8 cellular contexts compared by ENCODE assay signal in genomic region chr16:10579965-10580918, GRCh38. TPM values are rescaled to one million over a fixed set of nuclear protein-coding genes. Genes with fewer than 3 reads are reported as not detected.
DNase-seq lines count a peak whose midpoint lies in the region; ATAC-seq and TF ChIP-seq lines count a peak whose summit lies in the region.

EMP2 (minus strand) TSS chr16:10580598; CDS start chr16:10547617, 32,981 bp downstream.

- in situ Hi-C loops in GM23248 (cut with MboI) (no loop called here), endometrial microvascular endothelial cells (cut with HindIII; ENCODE audit: inconsistent ontology term, low pct_unique_long_range_greater_than_20kb, low sequenced_read_pairs) (no loop called here)

- H3K27me3 ChIP-seq in GM23248 (replicated peaks; ENCODE audit: insufficient read depth) (no peaks in the 10 kb centered on the region), PC-3 (ENCODE audit: low read length) (no peaks in the 10 kb centered on the region), lower lobe of right lung (ENCODE audit: low read depth) (peaks cover 6% of the 10 kb centered on the region), thyroid gland (no peaks in the 10 kb centered on the region)

- H3K27ac ChIP-seq in GM23248 = peak within 1 kb of the TSS; percentile 33; the same call in 1 of the 2 replicates
- peak within 1 kb of the TSS; percentile 84 for H3K27ac ChIP-seq in PC-3 (ENCODE audit: low read length)
- peak within 1 kb of the TSS; percentile 99 for H3K27ac ChIP-seq in lower lobe of right lung
- peak within 1 kb of the TSS; percentile 79 to 87 (median 82) for H3K27ac ChIP-seq in thyroid gland

- H3K4me1 ChIP-seq in GM23248 (ENCODE audit: insufficient read depth) (peaks cover 60% of the 10 kb centered on the region), PC-3 (ENCODE audit: insufficient read depth, low read length) (peaks cover 48% of the 10 kb centered on the region), lower lobe of right lung (peaks cover 52% of the 10 kb centered on the region), thyroid gland (peaks cover 18 to 45% of the 10 kb centered on the region in 2 donors)

- peak; percentile 55 for DNase-seq in A172 (ENCODE audit: low spot score)
- DNase-seq in GM23248 = peak; percentile 92
- peak; percentile 76 for DNase-seq in PC-3
- peak; percentile 87 for DNase-seq in lower lobe of right lung
- peak; percentile 72 to 73 for DNase-seq in thyroid gland
- no peak for DNase-seq in NCI-H1048 (lab: John Stamatoyannopoulos, UW)

- POLR2A ChIA-PET in PC-3 (lab: Charles Lee; ENCODE audit: unreplicated experiment) = interaction anchor here (0.7 kb wide), 1 partner anchor 46 kb away, joined by 3 read pairs; no protein-coding TSS in a partner anchor

- H3K9me2 ChIP-seq in GM23248 (ENCODE audit: insufficient read depth) (no peaks in the 10 kb centered on the region), PC-3 (replicated peaks; ENCODE audit: low read length) (no peaks in the 10 kb centered on the region)

- H3K4me3 ChIP-seq in GM23248 = peak within 1 kb of the TSS; percentile 94
- H3K4me3 ChIP-seq in PC-3 (ENCODE audit: low read length) = peak within 1 kb of the TSS; percentile 89
- H3K4me3 ChIP-seq in lower lobe of right lung = peak within 1 kb of the TSS; percentile 89
- H3K4me3 ChIP-seq in thyroid gland (replicated peaks in 1 of 3) = peak within 1 kb of the TSS; percentile 38 to 83 (median 71)

- CTCF ChIA-PET in PC-3 (lab: Charles Lee) = no interaction called here

- H3K9ac ChIP-seq in GM23248 = peak within 1 kb of the TSS; percentile 89
- peak within 1 kb of the TSS; percentile 99 for H3K9ac ChIP-seq in PC-3 (ENCODE audit: low read length)

- intact Hi-C loops in PC-3 (cut with micrococcal nuclease) (loop anchor here (5.0 kb wide), 2 partner anchors 68 to 87 kb away; no protein-coding TSS in a partner anchor), lower lobe of right lung (cut with DNase I) (no loop called here), thyroid gland (cut with DNase I) (no loop called here)

- H2AFZ ChIP-seq in GM23248 = peak within 1 kb of the TSS; percentile 98
- H2AFZ ChIP-seq in PC-3 (ENCODE audit: low read length) = peak within 1 kb of the TSS; percentile 87

- no TSS peak for BruUV-seq in PC-3 (replicated peaks; lab: Mats Ljungman, UMichigan)

- H3K79me2 ChIP-seq in GM23248 (ENCODE audit: insufficient read depth) (peaks cover 35% of the 10 kb centered on the region), PC-3 (ENCODE audit: low read length) (peaks cover 51% of the 10 kb centered on the region)

- TF ChIP-seq CTCF in PC-3 (conservative IDR thresholded peaks at IDR 0.05; ENCODE audit: low read depth, low read length) (peak; percentile 67), lower lobe of right lung (IDR thresholded peaks at IDR 0.05) (peak; percentile 53), thyroid gland (IDR thresholded peaks at IDR 0.05) (peak in 5 of 6 experiments; percentile 5 to 56 (median 36))

- H3K36me3 ChIP-seq in GM23248 (ENCODE audit: low read depth) (no peaks in the 10 kb centered on the region), PC-3 (ENCODE audit: low read depth, low read length) (no peaks in the 10 kb centered on the region), lower lobe of right lung (peaks cover 8% of the 10 kb centered on the region), thyroid gland (no peaks in the 10 kb centered on the region)

- WGBS in GM23248 (ENCODE audit: low coverage in 1 of 2, low lambda C conversion rate in 2 of 2, missing lambda C conversion rate in 2 of 2), 2 experiments = 1% methylated on average over 54 to 79 of the region's 92 CpGs
- WGBS in thyroid gland, 2 donors = 0 to 1% methylated on average over 24 to 36 of the region's 92 CpGs

- peak; percentile 26 to 81 for TF ChIP-seq POLR2A in thyroid gland (IDR thresholded peaks at IDR 0.05)

- H4K20me1 ChIP-seq in GM23248 (ENCODE audit: insufficient read depth) (no peaks in the 10 kb centered on the region), PC-3 (ENCODE audit: low read length) (peaks cover 12% of the 10 kb centered on the region; the same call in 1 of the 2 replicates)

- ATAC-seq in PC-3 (peak; percentile 66), lower lobe of right lung (peak; percentile 90 to 92), HG03108 (IDR thresholded peaks at IDR 0.05; ENCODE audit: unreplicated experiment) (no peak)

- peak within 1 kb of the TSS; percentile 83 for H3K4me2 ChIP-seq in GM23248 (ENCODE audit: unreplicated experiment)
- H3K4me2 ChIP-seq in PC-3 (ENCODE audit: low read length) = peak within 1 kb of the TSS; percentile 93

- H3F3A ChIP-seq in GM23248 (ENCODE audit: insufficient read depth) = peaks cover 36% of the 10 kb centered on the region
- H3F3A ChIP-seq in PC-3 (ENCODE audit: low read length, unreplicated experiment) = peaks cover 2% of the 10 kb centered on the region

- no peaks in the 10 kb centered on the region for H3K9me3 ChIP-seq in GM23248 (ENCODE audit: low read depth)
- H3K9me3 ChIP-seq in PC-3 (ENCODE audit: low read length) = no peaks in the 10 kb centered on the region
- no peaks in the 10 kb centered on the region for H3K9me3 ChIP-seq in lower lobe of right lung
- no peaks in the 10 kb centered on the region for H3K9me3 ChIP-seq in thyroid gland

RNA-seq across cellular contexts. Expression of gene EMP2, which starts in this region (rescaled TPM):
- total RNA-seq in A172 (2014; rRNA removed; shearing (Covaris generic)) = 11.6 and 12.3 TPM in 2 replicates
- 23.0 and 26.0 TPM in 2 replicates for total RNA-seq in GM23248 (2014; rRNA removed; shearing (Covaris generic))
- 65.7 and 73.7 TPM in 2 replicates for polyA plus RNA-seq in GM23248 (2016; fragmentation: Nextera tagmentation; extraction: Ambion mirVana)
- total RNA-seq in PC-3 (2014; rRNA removed) (33.9 and 38.7 TPM in 2 replicates), endometrial microvascular endothelial cells (ENCODE audit: inconsistent ontology term) (26.4 TPM), lower lobe of right lung (518 TPM), thyroid gland (10 to 100 TPM; 17.9 to 37.5 (median 23.1) TPM)

Comparison
In these comparisons a context has a peak if more than half of its experiments do, and no peak if none do; other contexts are left out.
1. RNA of gene EMP2 (total RNA-seq): 518 TPM in lower lobe of right lung (single experiment); 33.9 to 38.7 TPM in PC-3, 26.4 TPM in endometrial microvascular endothelial cells (single experiment), 23.0 to 26.0 TPM in GM23248, 17.9 to 37.5 TPM in thyroid gland and 11.6 to 12.3 TPM in A172; every median in the first group is over 10 times any median in the second.
2. H3K27ac ChIP-seq: peak in every context shown above with its lines; median percentile 99 in lower lobe of right lung; 84 in PC-3; 82 in thyroid gland; 33 in GM23248.
3. Peak in every context shown above with its lines, with median percentiles within 50 percentile points of each other: H3K4me3 ChIP-seq and CTCF ChIP-seq.